19 cellular contexts compared by ENCODE assay signal in genomic region chr1:15080328-15081033, GRCh38.
DNase-seq lines count a peak whose midpoint lies in the region; ATAC-seq, FAIRE-seq and TF ChIP-seq lines count a peak whose summit lies in the region.
"Had no signal": no experiment of that assay in that cellular context is flagged by ENCODE, and none has a peak within 500 bp of the region (broad histone marks: within the 10 kb centered on the region; RNA-seq: fewer than 3 reads in every experiment).

No MANE protein-coding gene starts in this region.

- H3K27ac ChIP-seq in HepG2 (ENCODE audit: extremely low read length, insufficient read depth, low read length) (no peak overlapping the region), right lobe of liver (no peak overlapping the region)
- H3K27ac ChIP-seq in naive thymus-derived CD4-positive, alpha-beta T cell (ENCODE audit: low read depth, low read length), result no peak overlapping the region
- H3K27ac ChIP-seq: 22Rv1, HL-60 had no signal

- no peaks in the 10 kb centered on the region for H3K9me3 Mint-ChIP-seq in naive thymus-derived CD4-positive, alpha-beta T cell
- H3K9me3 Mint-ChIP-seq: CD14-positive monocyte; CD8-positive, alpha-beta T cell had no signal

- no peak for TF ChIP-seq RAD21 in HepG2 (CRISPR knock-in tag; IDR thresholded peaks at IDR 0.05)

- H3K36me3 Mint-ChIP-seq in naive thymus-derived CD4-positive, alpha-beta T cell, result no peaks in the 10 kb centered on the region
- H3K36me3 Mint-ChIP-seq: CD14-positive monocyte; CD8-positive, alpha-beta T cell had no signal

- H3K9me3 ChIP-seq in HepG2 (ENCODE audit: low read length), result no peaks in the 10 kb centered on the region
- H3K9me3 ChIP-seq in right lobe of liver, result no peaks in the 10 kb centered on the region
- no peaks in the 10 kb centered on the region for H3K9me3 ChIP-seq in naive thymus-derived CD4-positive, alpha-beta T cell (ENCODE audit: control insufficient read depth in 2 of 3, low read length in 3 of 3)

- ATAC-seq in HepG2 (peak; percentile 26), right lobe of liver (no peak), GM21723 (IDR thresholded peaks at IDR 0.05; ENCODE audit: unreplicated experiment) (no peak)
- ATAC-seq in naive thymus-derived CD4-positive, alpha-beta T cell, result peak; percentile 42
- ATAC-seq: CD8-positive, alpha-beta T cell; HCT116 had no signal

- peak; percentile 28 for DNase-seq in NK-92 treated with Interleukin-12 subunit alpha and Interleukin-12 subunit beta, amount 100 ng/mL, for 24 hours (lab: John Stamatoyannopoulos, UW)
- no peak for DNase-seq in NK-92 (lab: John Stamatoyannopoulos, UW; ENCODE audit: unreplicated experiment)
- no peak for DNase-seq in HepG2 (ENCODE audit: low spot score)
- no peak for DNase-seq in right lobe of liver
- DNase-seq in naive thymus-derived CD4-positive, alpha-beta T cell, result no peak
- DNase-seq in SW 1271 (lab: John Stamatoyannopoulos, UW), result no peak
- DNase-seq: COR-L47, DMS153, DMS79 treated with DMSO at 0.1 percent for 48 hours, EL had no signal

- no peak overlapping the region for H3K27ac Mint-ChIP-seq in naive thymus-derived CD4-positive, alpha-beta T cell
- H3K27ac Mint-ChIP-seq: CD8-positive, alpha-beta T cell had no signal

- H3K4me2 ChIP-seq in HepG2 (ENCODE audit: low read depth, low read length), result no peak overlapping the region

- WGBS in HepG2 (ENCODE audit: low lambda C conversion rate), result 28% methylated on average over 8 of the region's 10 CpGs
- no CpG with 5 or more reads among the region's 10 CpGs for WGBS in right lobe of liver (ENCODE audit: insufficient coverage, low coverage, low lambda C conversion rate, missing lambda C conversion rate)

- H3K9ac ChIP-seq in HepG2 (ENCODE audit: insufficient read depth, low read depth, low read length), result no peak overlapping the region

- H3K4me1 ChIP-seq in HepG2 (ENCODE audit: insufficient read depth, low read length) (peaks cover 16% of the 10 kb centered on the region), right lobe of liver (no peaks in the 10 kb centered on the region)
- no peaks in the 10 kb centered on the region for H3K4me1 ChIP-seq in naive thymus-derived CD4-positive, alpha-beta T cell (ENCODE audit: control insufficient read depth in 2 of 2, insufficient read depth in 2 of 2, low read length in 2 of 2)

- TF ChIP-seq CTCF in HepG2 (CRISPR knock-in tag; IDR thresholded peaks at IDR 0.05), result no peak
- no peak for TF ChIP-seq CTCF in right lobe of liver (IDR thresholded peaks at IDR 0.05)

- no peaks in the 10 kb centered on the region for H3K79me2 ChIP-seq in HepG2 (ENCODE audit: insufficient read depth, low read length)

- H3K4me3 Mint-ChIP-seq in naive thymus-derived CD4-positive, alpha-beta T cell, result peak overlapping the region in 1 of 10 donors; percentile 12
- H3K4me3 Mint-ChIP-seq: CD14-positive monocyte; CD8-positive, alpha-beta T cell had no signal

- no peak overlapping the region for H3K4me3 ChIP-seq in HepG2 (replicated peaks in 1 of 3; ENCODE audit: insufficient read depth in 1 of 3, low read depth in 2 of 3, low read length in 3 of 3)
- no peak overlapping the region for H3K4me3 ChIP-seq in right lobe of liver
- no peak overlapping the region for H3K4me3 ChIP-seq in naive thymus-derived CD4-positive, alpha-beta T cell (ENCODE audit: low read length)

- CTCF ChIA-PET in HepG2 (lab: Yijun Ruan, JAX; ENCODE audit: low intra/inter-chr PET ratio, low total read pairs), result no interaction called here
- CTCF ChIA-PET in naive thymus-derived CD4-positive, alpha-beta T cell (lab: Charles Lee), result no interaction called here

- peaks cover 1 to 13% of the 10 kb centered on the region in 2 experiments; a peak in 4 of 5 replicates for H3K27me3 ChIP-seq in HepG2 (ENCODE audit: control insufficient read depth in 1 of 2, insufficient read depth in 2 of 2, low read length in 2 of 2)
- H3K27me3 ChIP-seq in right lobe of liver, result no peaks in the 10 kb centered on the region
- no peaks in the 10 kb centered on the region for H3K27me3 ChIP-seq in naive thymus-derived CD4-positive, alpha-beta T cell (ENCODE audit: control insufficient read depth in 2 of 2, insufficient read depth in 2 of 2, low read length in 2 of 2)

- in situ Hi-C loops in HepG2 (cut with HindIII; ENCODE audit: extremely low pct_ligation_motif_present, low pct_unique_long_range_greater_than_20kb), result no loop called here

- no peak for FAIRE-seq in HepG2 (lab: Jason Lieb, UNC)
- FAIRE-seq: D721Med, G401.6, GM12891 had no signal

- H3K36me3 ChIP-seq in HepG2 (replicated peaks in 1 of 2; ENCODE audit: control insufficient read depth in 1 of 2, insufficient read depth in 2 of 2, low read length in 2 of 2) (no peaks in the 10 kb centered on the region), right lobe of liver (no peaks in the 10 kb centered on the region)
- no peaks in the 10 kb centered on the region for H3K36me3 ChIP-seq in naive thymus-derived CD4-positive, alpha-beta T cell (ENCODE audit: control insufficient read depth in 2 of 3, insufficient read depth in 3 of 3, low read length in 3 of 3)

- H4K20me1 ChIP-seq in HepG2 (ENCODE audit: insufficient read depth, low read length), result 0 out of 2 replicates have a peak, but pooled peaks cover 2% of the 10 kb centered on the region

- no TSS peak for BruUV-seq in HepG2 (replicated peaks; lab: Mats Ljungman, UMichigan)

- POLR2A ChIA-PET in HepG2 (lab: Yijun Ruan, JAX), result no interaction called here
- POLR2A ChIA-PET in naive thymus-derived CD4-positive, alpha-beta T cell (lab: Charles Lee), result no interaction called here

- no peak for TF ChIP-seq POLR2A in HepG2 (IDR thresholded peaks at IDR 0.05; ENCODE audit: insufficient read depth in 1 of 2, low read depth in 2 of 2, low read length in 2 of 2)
- no peak for TF ChIP-seq POLR2A in right lobe of liver (IDR thresholded peaks at IDR 0.05)

- TF ChIP-seq EP300 in HepG2 (IDR thresholded peaks at IDR 0.05; ENCODE audit: low read depth in 2 of 2, low read length in 2 of 2) (no peak), HepG2 (CRISPR knock-in tag; IDR thresholded peaks at IDR 0.05; ENCODE audit: borderline replicate concordance) (no peak)

- H3K4me1 Mint-ChIP-seq in naive thymus-derived CD4-positive, alpha-beta T cell, result peaks cover 0 to 4% (median 0%) of the 10 kb centered on the region in 7 donors

- no peaks in the 10 kb centered on the region for H3K27me3 Mint-ChIP-seq in naive thymus-derived CD4-positive, alpha-beta T cell

- no peak overlapping the region for H2AFZ ChIP-seq in HepG2 (ENCODE audit: low read length)

- intact Hi-C loops in HepG2 (cut with micrococcal nuclease; ENCODE audit: unreplicated experiment) (no loop called here), right lobe of liver (cut with DNase I) (no loop called here)
- intact Hi-C loops in naive thymus-derived CD4-positive, alpha-beta T cell (cut with micrococcal nuclease), result no loop called here

TF ChIP-seq in HepG2, 621 proteins besides CTCF, POLR2A, EP300 and RAD21:
- TF ChIP-seq ZFY (CRISPR knock-in tag; IDR thresholded peaks at IDR 0.05) (peak; percentile 15; the same call in 1 of the 2 replicates), THRA (CRISPR knock-in tag; IDR thresholded peaks at IDR 0.05; ENCODE audit: borderline replicate concordance) (no peak), ZNF263 (CRISPR knock-in tag; IDR thresholded peaks at IDR 0.05) (peak; percentile 70; the same call in 1 of the 2 replicates)
TF ChIP-seq in HepG2: peak in this region for 2.

Comparison
In these comparisons a context has a peak if more than half of its experiments do, and no peak if none do; other contexts are left out.
1. ATAC-seq: peak in HepG2 (single experiment) and naive thymus-derived CD4-positive, alpha-beta T cell (single experiment); none in right lobe of liver (0 of 4) and GM21723 (single experiment).